ENCODE assay signal across 1 cellular context in the genomic region with DNA sequence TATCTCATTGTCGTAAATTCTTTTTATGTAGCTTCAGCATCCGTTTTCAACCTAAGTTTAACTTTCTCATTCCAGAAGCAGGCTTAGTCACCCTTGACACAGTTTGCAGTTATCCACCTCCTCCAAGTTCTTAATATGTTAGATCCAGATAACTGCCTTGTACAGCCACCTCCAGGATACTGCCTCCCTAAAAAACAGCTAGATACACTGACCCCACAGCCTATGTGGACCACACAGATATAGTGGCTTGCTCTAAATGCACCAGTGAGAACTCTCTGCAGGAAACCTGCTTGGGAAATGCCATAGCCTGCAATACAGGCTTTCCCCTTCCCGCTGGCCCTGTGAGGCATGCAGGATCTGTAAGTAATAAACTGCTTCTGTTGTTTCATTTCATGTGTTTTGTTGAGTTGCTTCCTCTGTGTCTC.
TF ChIP-seq lines count a peak whose summit lies in the region.

No MANE protein-coding gene starts in this region.

TF ChIP-seq in SK-N-SH treated with all-trans-retinoic acid at 6 μM for 48 hours, 23 proteins besides CTCF, POLR2A, EP300 and RAD21 (continued from another document):
- TF ChIP-seq, protein P1, sequence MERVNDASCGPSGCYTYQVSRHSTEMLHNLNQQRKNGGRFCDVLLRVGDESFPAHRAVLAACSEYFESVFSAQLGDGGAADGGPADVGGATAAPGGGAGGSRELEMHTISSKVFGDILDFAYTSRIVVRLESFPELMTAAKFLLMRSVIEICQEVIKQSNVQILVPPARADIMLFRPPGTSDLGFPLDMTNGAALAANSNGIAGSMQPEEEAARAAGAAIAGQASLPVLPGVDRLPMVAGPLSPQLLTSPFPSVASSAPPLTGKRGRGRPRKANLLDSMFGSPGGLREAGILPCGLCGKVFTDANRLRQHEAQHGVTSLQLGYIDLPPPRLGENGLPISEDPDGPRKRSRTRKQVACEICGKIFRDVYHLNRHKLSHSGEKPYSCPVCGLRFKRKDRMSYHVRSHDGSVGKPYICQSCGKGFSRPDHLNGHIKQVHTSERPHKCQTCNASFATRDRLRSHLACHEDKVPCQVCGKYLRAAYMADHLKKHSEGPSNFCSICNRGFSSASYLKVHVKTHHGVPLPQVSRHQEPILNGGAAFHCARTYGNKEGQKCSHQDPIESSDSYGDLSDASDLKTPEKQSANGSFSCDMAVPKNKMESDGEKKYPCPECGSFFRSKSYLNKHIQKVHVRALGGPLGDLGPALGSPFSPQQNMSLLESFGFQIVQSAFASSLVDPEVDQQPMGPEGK (CRISPR knock-in tag; IDR thresholded peaks at IDR 0.05; ENCODE audit: borderline replicate concordance) = no peak
- TF ChIP-seq ZNF565 (CRISPR knock-in tag; conservative IDR thresholded peaks at IDR 0.05; ENCODE audit: low read depth) (no peak), BACH2 (CRISPR knock-in tag; IDR thresholded peaks at IDR 0.05; ENCODE audit: borderline replicate concordance) (no peak), TOX (CRISPR knock-in tag; IDR thresholded peaks at IDR 0.05; ENCODE audit: borderline replicate concordance) (no peak), ZFP3 (CRISPR knock-in tag; IDR thresholded peaks at IDR 0.05) (no peak), PPARA (CRISPR knock-in tag; IDR thresholded peaks at IDR 0.05; ENCODE audit: borderline replicate concordance) (no peak)
- TF ChIP-seq, protein P2, sequence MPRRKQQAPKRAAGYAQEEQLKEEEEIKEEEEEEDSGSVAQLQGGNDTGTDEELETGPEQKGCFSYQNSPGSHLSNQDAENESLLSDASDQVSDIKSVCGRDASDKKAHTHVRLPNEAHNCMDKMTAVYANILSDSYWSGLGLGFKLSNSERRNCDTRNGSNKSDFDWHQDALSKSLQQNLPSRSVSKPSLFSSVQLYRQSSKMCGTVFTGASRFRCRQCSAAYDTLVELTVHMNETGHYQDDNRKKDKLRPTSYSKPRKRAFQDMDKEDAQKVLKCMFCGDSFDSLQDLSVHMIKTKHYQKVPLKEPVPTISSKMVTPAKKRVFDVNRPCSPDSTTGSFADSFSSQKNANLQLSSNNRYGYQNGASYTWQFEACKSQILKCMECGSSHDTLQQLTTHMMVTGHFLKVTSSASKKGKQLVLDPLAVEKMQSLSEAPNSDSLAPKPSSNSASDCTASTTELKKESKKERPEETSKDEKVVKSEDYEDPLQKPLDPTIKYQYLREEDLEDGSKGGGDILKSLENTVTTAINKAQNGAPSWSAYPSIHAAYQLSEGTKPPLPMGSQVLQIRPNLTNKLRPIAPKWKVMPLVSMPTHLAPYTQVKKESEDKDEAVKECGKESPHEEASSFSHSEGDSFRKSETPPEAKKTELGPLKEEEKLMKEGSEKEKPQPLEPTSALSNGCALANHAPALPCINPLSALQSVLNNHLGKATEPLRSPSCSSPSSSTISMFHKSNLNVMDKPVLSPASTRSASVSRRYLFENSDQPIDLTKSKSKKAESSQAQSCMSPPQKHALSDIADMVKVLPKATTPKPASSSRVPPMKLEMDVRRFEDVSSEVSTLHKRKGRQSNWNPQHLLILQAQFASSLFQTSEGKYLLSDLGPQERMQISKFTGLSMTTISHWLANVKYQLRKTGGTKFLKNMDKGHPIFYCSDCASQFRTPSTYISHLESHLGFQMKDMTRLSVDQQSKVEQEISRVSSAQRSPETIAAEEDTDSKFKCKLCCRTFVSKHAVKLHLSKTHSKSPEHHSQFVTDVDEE (CRISPR knock-in tag; IDR thresholded peaks at IDR 0.05) = no peak
